ENCODE assay signal across 1 cellular context in the genomic region with DNA sequence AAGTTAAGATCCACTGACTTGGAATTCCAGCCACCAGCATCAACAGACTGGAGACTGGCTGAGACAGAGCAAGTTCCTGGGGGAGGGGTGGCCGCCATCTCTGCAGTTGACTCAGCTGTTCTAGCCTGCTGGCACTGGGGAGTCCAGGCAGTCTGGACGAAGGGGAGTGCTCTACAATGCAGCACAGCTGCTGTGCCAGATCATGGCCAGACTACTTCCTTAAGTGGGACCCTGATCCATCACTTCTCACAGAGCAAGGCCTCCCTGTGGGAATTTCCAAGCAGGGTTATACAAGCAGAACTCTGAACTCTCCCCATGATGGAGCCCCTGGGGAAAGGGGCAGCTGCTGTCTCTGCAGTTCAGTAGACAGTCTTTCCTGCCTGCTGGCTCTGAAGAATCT.
TF ChIP-seq lines count a peak whose summit lies in the region.

No MANE protein-coding gene starts in this region.

TF ChIP-seq in HepG2, 621 proteins besides CTCF, POLR2A, EP300 and RAD21:
- TF ChIP-seq ZNF644 (CRISPR knock-in tag; IDR thresholded peaks at IDR 0.05; ENCODE audit: low read depth) (no peak), ZNF879 (CRISPR knock-in tag; IDR thresholded peaks at IDR 0.05) (no peak), ZFP1 (CRISPR knock-in tag; IDR thresholded peaks at IDR 0.05) (no peak), PAXIP1 (CRISPR knock-in tag; conservative IDR thresholded peaks at IDR 0.05) (no peak), SAFB2 (CRISPR knock-in tag; IDR thresholded peaks at IDR 0.05; ENCODE audit: borderline replicate concordance, low read depth) (no peak), ZFP36 (IDR thresholded peaks at IDR 0.05; ENCODE audit: borderline replicate concordance, low read depth, low read length, partially characterized antibody) (no peak), ZNF614 (CRISPR knock-in tag; IDR thresholded peaks at IDR 0.05; ENCODE audit: borderline replicate concordance) (no peak), TGIF2 (CRISPR knock-in tag; IDR thresholded peaks at IDR 0.05) (no peak)
